ENCODE assay signal across 19 cellular contexts in the genomic region with DNA sequence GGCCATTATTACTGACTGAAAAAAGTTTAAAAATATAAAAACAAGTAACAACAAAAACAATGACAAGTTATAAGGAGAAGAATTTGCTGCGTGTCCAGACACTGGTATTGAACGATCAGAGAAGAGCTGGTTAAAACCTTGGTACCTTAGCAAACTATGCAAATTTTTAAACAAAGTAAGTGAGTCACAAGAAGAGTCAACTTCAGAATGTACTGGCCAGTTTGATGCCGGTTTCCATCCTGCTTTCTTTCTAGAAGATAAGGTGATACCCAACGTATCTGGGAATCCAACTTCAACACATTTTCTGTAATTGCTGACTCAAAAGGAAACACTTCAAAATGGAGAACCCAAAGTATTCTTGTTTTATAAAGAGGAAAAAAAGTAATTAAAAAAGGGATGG. TPM values are rescaled to one million over a fixed set of nuclear protein-coding genes. Genes with fewer than 3 reads are reported as not detected.
DNase-seq lines count a peak whose midpoint lies in the region; ATAC-seq, FAIRE-seq and TF ChIP-seq lines count a peak whose summit lies in the region.
"Had no signal": no experiment of that assay in that cellular context is flagged by ENCODE, and none has a peak within 500 bp of the region (broad histone marks: within the 10 kb centered on the region; RNA-seq: fewer than 3 reads in every experiment).

No MANE protein-coding gene starts in this region.

- no peaks in the 10 kb centered on the region for H3K4me1 Mint-ChIP-seq in activated T-cell treated with anti-CD3 and anti-CD28 coated beads, Interleukin-2, amount 50 U/mL, for 72 hours (ENCODE audit: low read depth)
- H3K4me1 Mint-ChIP-seq: CD8-positive, alpha-beta memory T cell had no signal

- H3K27ac Mint-ChIP-seq in activated T-cell treated with anti-CD3 and anti-CD28 coated beads, Interleukin-2, amount 50 U/mL, for 72 hours: peak overlapping the region; percentile 65
- H3K27ac Mint-ChIP-seq: CD4-positive, CD25-positive, alpha-beta regulatory T cell had no signal

- no peaks in the 10 kb centered on the region for H3K9me3 Mint-ChIP-seq in activated T-cell treated with anti-CD3 and anti-CD28 coated beads, Interleukin-2, amount 50 U/mL, for 72 hours
- H3K9me3 Mint-ChIP-seq: CD4-positive, CD25-positive, alpha-beta regulatory T cell; CD8-positive, alpha-beta memory T cell; GM23338 had no signal

- no peaks in the 10 kb centered on the region for H3K27me3 Mint-ChIP-seq in activated T-cell treated with anti-CD3 and anti-CD28 coated beads, Interleukin-2, amount 50 U/mL, for 72 hours (ENCODE audit: low read depth)
- H3K27me3 Mint-ChIP-seq: CD4-positive, CD25-positive, alpha-beta regulatory T cell; CD8-positive, alpha-beta memory T cell had no signal

- peak in 1 of 2 donors; percentile 49 for ATAC-seq in activated T-cell treated with anti-CD3 and anti-CD28 coated beads, Interleukin-2, amount 50 U/mL, for 72 hours (replicated peaks in 1 of 2)
- ATAC-seq: GM23338 had no signal

- no peak overlapping the region for H3K4me3 ChIP-seq in bronchial epithelial cell (ENCODE audit: low read depth, low read length)
- H3K4me3 ChIP-seq: GM23338 had no signal

- H3K27me3 ChIP-seq in bronchial epithelial cell (ENCODE audit: control insufficient read depth, insufficient read depth, low read length): no peaks in the 10 kb centered on the region
- H3K27me3 ChIP-seq: BE2C had no signal

- DNase-seq in activated T-cell treated with anti-CD3 and anti-CD28 coated beads, Interleukin-2, amount 50 U/mL, for 72 hours: no peak
- DNase-seq in activated T-cell treated with anti-CD3 and anti-CD28 coated beads, Interleukin-2, amount 50 U/mL, for 48 hours: no peak
- DNase-seq in NCI-H526 treated with DMSO at 0.1 percent for 48 hours (lab: John Stamatoyannopoulos, UW) (peak; percentile 37), bronchial epithelial cell (ENCODE audit: low read depth) (peak; percentile 11), AG08396 (ENCODE audit: low spot score) (no peak)
- no peak for DNase-seq in stimulated activated CD8-positive, alpha-beta memory T cell treated with anti-CD3 and anti-CD28 coated beads, Interleukin-4, amount 100 ng/mL, for 48 hours
- DNase-seq: BE2C; C1 segment of cervical spinal cord; CD4-positive, CD25-positive, alpha-beta regulatory T cell; CD8-positive, alpha-beta memory T cell; COR-L47; DMS 273 treated with DMSO at 0.1 percent for 48 hours; DMS53; DND-41; EL; HCEC 1CT had no signal

- H3K36me3 Mint-ChIP-seq in activated T-cell treated with anti-CD3 and anti-CD28 coated beads, Interleukin-2, amount 50 U/mL, for 72 hours (ENCODE audit: insufficient read depth in 2 of 2): peaks cover 6 to 9% of the 10 kb centered on the region in 2 donors

- peaks cover 16% of the 10 kb centered on the region for H3K36me3 ChIP-seq in bronchial epithelial cell (ENCODE audit: control insufficient read depth, insufficient read depth, low read length)

- TF ChIP-seq CTCF in bronchial epithelial cell (IDR thresholded peaks at IDR 0.05; ENCODE audit: insufficient read depth, low read length, severe bottlenecking): no peak

- no peak for FAIRE-seq in bronchial epithelial cell (lab: Jason Lieb, UNC)
- FAIRE-seq: GM12891, H54 had no signal

- H3K4me3 Mint-ChIP-seq in activated T-cell treated with anti-CD3 and anti-CD28 coated beads, Interleukin-2, amount 50 U/mL, for 72 hours: no peak overlapping the region
- H3K4me3 Mint-ChIP-seq: CD4-positive, CD25-positive, alpha-beta regulatory T cell; CD8-positive, alpha-beta memory T cell; GM23338 had no signal

RNA-seq across cellular contexts. Expression of a gene that starts 49.8 kb away (rescaled TPM):
- total RNA-seq in activated T-cell treated with anti-CD3 and anti-CD28 coated beads, Interleukin-2, amount 50 U/mL, for 72 hours: 10 to 100 TPM; 33.1 to 33.9 TPM
- total RNA-seq in bronchial epithelial cell: 9.2 and 10.8 TPM in 2 replicates

Comparison
In these comparisons a context has a peak if more than half of its experiments do, and no peak if none do; other contexts are left out.
1. DNase-seq: peak in NCI-H526 treated with DMSO at 0.1 percent for 48 hours (single experiment) and bronchial epithelial cell (single experiment); none in activated T-cell treated with anti-CD3 and anti-CD28 coated beads, Interleukin-2, amount 50 U/mL, for 72 hours (0 of 2), activated T-cell treated with anti-CD3 and anti-CD28 coated beads, Interleukin-2, amount 50 U/mL, for 48 hours (0 of 2), AG08396 (single experiment) and stimulated activated CD8-positive, alpha-beta memory T cell treated with anti-CD3 and anti-CD28 coated beads, Interleukin-4, amount 100 ng/mL, for 48 hours (single experiment).